ENCODE assay signal across 1 cellular context in genomic region chr10:99233680-99234018, GRCh38.
TF ChIP-seq lines count a peak whose summit lies in the region.

No MANE protein-coding gene starts in this region.

TF ChIP-seq in K562, 482 proteins besides CTCF, POLR2A, EP300 and RAD21 (continued from another document):
- no peak for TF ChIP-seq CUX1 (CRISPR knock-in tag; IDR thresholded peaks at IDR 0.05)
- no peak for TF ChIP-seq ZKSCAN8 (CRISPR knock-in tag; IDR thresholded peaks at IDR 0.05)
- TF ChIP-seq, protein P1, sequence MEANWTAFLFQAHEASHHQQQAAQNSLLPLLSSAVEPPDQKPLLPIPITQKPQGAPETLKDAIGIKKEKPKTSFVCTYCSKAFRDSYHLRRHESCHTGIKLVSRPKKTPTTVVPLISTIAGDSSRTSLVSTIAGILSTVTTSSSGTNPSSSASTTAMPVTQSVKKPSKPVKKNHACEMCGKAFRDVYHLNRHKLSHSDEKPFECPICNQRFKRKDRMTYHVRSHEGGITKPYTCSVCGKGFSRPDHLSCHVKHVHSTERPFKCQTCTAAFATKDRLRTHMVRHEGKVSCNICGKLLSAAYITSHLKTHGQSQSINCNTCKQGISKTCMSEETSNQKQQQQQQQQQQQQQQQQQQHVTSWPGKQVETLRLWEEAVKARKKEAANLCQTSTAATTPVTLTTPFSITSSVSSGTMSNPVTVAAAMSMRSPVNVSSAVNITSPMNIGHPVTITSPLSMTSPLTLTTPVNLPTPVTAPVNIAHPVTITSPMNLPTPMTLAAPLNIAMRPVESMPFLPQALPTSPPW (CRISPR knock-in tag; IDR thresholded peaks at IDR 0.05): no peak
- TF ChIP-seq MEF2A (IDR thresholded peaks at IDR 0.05; ENCODE audit: control insufficient read depth, low read depth, low read length): no peak
- TF ChIP-seq TRIM28 (IDR thresholded peaks at IDR 0.05): no peak
- TF ChIP-seq U2AF1 (optimal IDR thresholded peaks at IDR 0.05; ENCODE audit: low read depth, low read length): no peak
- TF ChIP-seq, protein P2, sequence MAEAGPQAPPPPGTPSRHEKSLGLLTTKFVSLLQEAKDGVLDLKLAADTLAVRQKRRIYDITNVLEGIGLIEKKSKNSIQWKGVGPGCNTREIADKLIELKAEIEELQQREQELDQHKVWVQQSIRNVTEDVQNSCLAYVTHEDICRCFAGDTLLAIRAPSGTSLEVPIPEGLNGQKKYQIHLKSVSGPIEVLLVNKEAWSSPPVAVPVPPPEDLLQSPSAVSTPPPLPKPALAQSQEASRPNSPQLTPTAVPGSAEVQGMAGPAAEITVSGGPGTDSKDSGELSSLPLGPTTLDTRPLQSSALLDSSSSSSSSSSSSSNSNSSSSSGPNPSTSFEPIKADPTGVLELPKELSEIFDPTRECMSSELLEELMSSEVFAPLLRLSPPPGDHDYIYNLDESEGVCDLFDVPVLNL (CRISPR knock-in tag; IDR thresholded peaks at IDR 0.05; ENCODE audit: low read depth): no peak
- no peak for TF ChIP-seq ZNF224 (CRISPR knock-in tag; IDR thresholded peaks at IDR 0.05)
TF ChIP-seq in K562: peak in this region for 0.
